ENCODE assay signal across 8 cellular contexts in genomic region chr13:48505597-48506091, GRCh38. TPM values are rescaled to one million over a fixed set of nuclear protein-coding genes. Genes with fewer than 3 reads are reported as not detected.
A peak's percentile ranks its signal among the peaks of the same experiment; 100 is the strongest.
DNase-seq lines count a peak whose midpoint lies in the region; ATAC-seq lines count a peak whose summit lies in the region.

No MANE protein-coding gene starts in this region.

- intact Hi-C loops in Right ventricle myocardium superior (cut with DNase I), result no loop called here

- H3K4me3 Mint-ChIP-seq in stimulated activated memory B cell treated with anti-CD40 and anti-IgM and Interleukin-4, amounts not matched to agents 10 μg/mL and 1 μg/mL and 100 μg/mL, for 72 hours, result peak overlapping the region; percentile 55

- DNase-seq in EH (ENCODE audit: low read depth) (peak; percentile 90), Right ventricle myocardium superior (no peak), HuH-7.5 (ENCODE audit: low spot score) (no peak), SHP77 treated with DMSO at 0.1 percent for 48 hours (lab: John Stamatoyannopoulos, UW) (no peak)
- DNase-seq in activated CD4-positive, alpha-beta T cell treated with anti-CD3 and anti-CD28 coated beads, Interleukin-2, amount 50 U/mL, for 4 hours, result peak; percentile 25 to 29

- H3K27ac Mint-ChIP-seq in stimulated activated memory B cell treated with anti-CD40 and anti-IgM and Interleukin-4, amounts not matched to agents 10 μg/mL and 1 μg/mL and 100 μg/mL, for 72 hours, result peak overlapping the region; percentile 84

- H3K4me1 Mint-ChIP-seq in stimulated activated memory B cell treated with anti-CD40 and anti-IgM and Interleukin-4, amounts not matched to agents 10 μg/mL and 1 μg/mL and 100 μg/mL, for 72 hours, result peaks cover 56% of the 10 kb centered on the region

- ATAC-seq in GM21367 (IDR thresholded peaks at IDR 0.05; ENCODE audit: unreplicated experiment), result peak; percentile 71
- peak; percentile 50 for ATAC-seq in HG03565 (IDR thresholded peaks at IDR 0.05; ENCODE audit: unreplicated experiment)
- peak; percentile 66 for ATAC-seq in Right ventricle myocardium superior (ENCODE audit: poor library complexity)
- peak; percentile 90 for ATAC-seq in stimulated activated memory B cell treated with anti-CD40 and anti-IgM and Interleukin-4, amounts not matched to agents 10 μg/mL and 1 μg/mL and 100 μg/mL, for 72 hours

- no peaks in the 10 kb centered on the region for H3K9me3 Mint-ChIP-seq in stimulated activated memory B cell treated with anti-CD40 and anti-IgM and Interleukin-4, amounts not matched to agents 10 μg/mL and 1 μg/mL and 100 μg/mL, for 72 hours

- peaks cover 36% of the 10 kb centered on the region for H3K27me3 Mint-ChIP-seq in stimulated activated memory B cell treated with anti-CD40 and anti-IgM and Interleukin-4, amounts not matched to agents 10 μg/mL and 1 μg/mL and 100 μg/mL, for 72 hours

- H3K36me3 Mint-ChIP-seq in stimulated activated memory B cell treated with anti-CD40 and anti-IgM and Interleukin-4, amounts not matched to agents 10 μg/mL and 1 μg/mL and 100 μg/mL, for 72 hours, result peaks cover 4% of the 10 kb centered on the region

RNA-seq across cellular contexts. Expression of gene RCBTB2, which starts 27.2 kb away (rescaled TPM):
- 16.6 TPM for total RNA-seq in Right ventricle myocardium superior

Comparison
In these comparisons a context has a peak if more than half of its experiments do, and no peak if none do; other contexts are left out.
1. DNase-seq: peak in EH (single experiment) and activated CD4-positive, alpha-beta T cell treated with anti-CD3 and anti-CD28 coated beads, Interleukin-2, amount 50 U/mL, for 4 hours (2 of 2); none in Right ventricle myocardium superior (single experiment), HuH-7.5 (single experiment) and SHP77 treated with DMSO at 0.1 percent for 48 hours (single experiment).
2. Peak in every context shown above with its lines, with median percentiles within 50 percentile points of each other: ATAC-seq.